Comparison of ENCODE assay signal across 1 cellular context in the genomic region with DNA sequence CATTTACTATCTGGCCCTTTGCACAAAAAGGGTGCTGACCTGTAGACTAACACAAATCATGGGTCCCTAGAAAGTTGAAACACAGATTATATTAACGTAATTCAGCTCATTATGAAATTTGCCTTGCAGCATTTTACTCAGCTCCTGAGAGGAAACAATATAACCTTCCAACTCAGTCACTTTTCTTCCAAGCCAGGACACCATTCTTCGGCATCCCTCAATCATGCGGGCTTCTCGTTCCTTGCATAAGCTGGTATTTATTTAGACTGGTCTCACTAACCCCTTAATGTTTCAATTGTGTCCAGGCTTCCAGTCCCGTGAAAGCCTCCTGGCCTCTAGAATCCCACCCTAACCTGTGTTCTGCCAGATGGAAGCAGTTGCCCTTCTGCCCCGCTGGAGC.
TF ChIP-seq lines count a peak whose summit lies in the region.

No MANE protein-coding gene starts in this region.

TF ChIP-seq in GM12878, 131 proteins besides CTCF, POLR2A, EP300 and RAD21:
- TF ChIP-seq HCFC1 (IDR thresholded peaks at IDR 0.05; ENCODE audit: low read length) (no peak), SREBF2 (IDR thresholded peaks at IDR 0.05; ENCODE audit: low read length) (no peak), MYC (IDR thresholded peaks at IDR 0.05; ENCODE audit: insufficient read depth, insufficient read length, insufficient replicate concordance, low read length, severe bottlenecking) (no peak), SMC3 (IDR thresholded peaks at IDR 0.05; ENCODE audit: borderline replicate concordance, low read length) (no peak), NBN (IDR thresholded peaks at IDR 0.05) (no peak), SRF (IDR thresholded peaks at IDR 0.05; ENCODE audit: low read depth in 2 of 2, low read length in 2 of 2) (no peak), RBBP5 (conservative IDR thresholded peaks at IDR 0.05) (no peak), RCOR1 (conservative IDR thresholded peaks at IDR 0.05; ENCODE audit: low read depth, low read length) (no peak), BACH1 (IDR thresholded peaks at IDR 0.05; ENCODE audit: borderline replicate concordance) (no peak)
- TF ChIP-seq, protein P1, sequence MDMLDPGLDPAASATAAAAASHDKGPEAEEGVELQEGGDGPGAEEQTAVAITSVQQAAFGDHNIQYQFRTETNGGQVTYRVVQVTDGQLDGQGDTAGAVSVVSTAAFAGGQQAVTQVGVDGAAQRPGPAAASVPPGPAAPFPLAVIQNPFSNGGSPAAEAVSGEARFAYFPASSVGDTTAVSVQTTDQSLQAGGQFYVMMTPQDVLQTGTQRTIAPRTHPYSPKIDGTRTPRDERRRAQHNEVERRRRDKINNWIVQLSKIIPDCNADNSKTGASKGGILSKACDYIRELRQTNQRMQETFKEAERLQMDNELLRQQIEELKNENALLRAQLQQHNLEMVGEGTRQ (IDR thresholded peaks at IDR 0.05; ENCODE audit: borderline replicate concordance, low read depth, low read length), result no peak
